2 cellular contexts compared by ENCODE assay signal in the genomic region with DNA sequence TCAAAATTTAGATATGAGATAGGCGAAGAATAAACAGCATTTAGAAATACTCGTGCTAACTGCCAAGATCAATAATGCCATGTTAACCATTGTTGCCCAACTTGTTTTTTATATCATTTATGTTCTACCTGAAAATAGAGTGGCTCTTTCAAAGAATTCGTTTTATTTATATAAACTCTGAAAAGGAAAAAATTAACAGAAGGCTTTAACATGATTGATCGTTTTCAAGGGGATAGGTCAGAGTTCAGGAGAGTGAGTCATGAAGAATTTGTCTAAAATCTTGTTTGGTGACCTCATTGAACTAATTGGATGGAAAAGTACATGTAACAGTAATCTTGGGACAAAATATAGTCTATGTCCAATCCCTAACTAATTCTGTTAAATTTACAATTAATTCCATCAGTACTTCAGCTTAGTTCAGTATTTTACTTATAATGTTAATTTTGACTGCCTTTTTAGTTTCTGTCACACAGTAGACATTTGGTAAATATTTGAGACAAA.
A peak's percentile ranks its signal among the peaks of the same experiment; 100 is the strongest.
TF ChIP-seq lines count a peak whose summit lies in the region.

No MANE protein-coding gene starts in this region.

TF ChIP-seq in HCT116, 20 proteins besides CTCF, POLR2A, EP300 and RAD21:
- TF ChIP-seq SP1 (IDR thresholded peaks at IDR 0.05; ENCODE audit: low read depth) = no peak
- no peak for TF ChIP-seq POLR2AphosphoS5 (IDR thresholded peaks at IDR 0.05; ENCODE audit: low read depth, low read length)
- TF ChIP-seq, protein P1, sequence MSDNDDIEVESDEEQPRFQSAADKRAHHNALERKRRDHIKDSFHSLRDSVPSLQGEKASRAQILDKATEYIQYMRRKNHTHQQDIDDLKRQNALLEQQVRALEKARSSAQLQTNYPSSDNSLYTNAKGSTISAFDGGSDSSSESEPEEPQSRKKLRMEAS (IDR thresholded peaks at IDR 0.05) = no peak
- TF ChIP-seq TCF7L2 (IDR thresholded peaks at IDR 0.05; ENCODE audit: borderline replicate concordance, extremely low read depth, insufficient read depth, insufficient read length) = no peak
- no peak for TF ChIP-seq CBX3 (IDR thresholded peaks at IDR 0.05; ENCODE audit: low read depth)
- TF ChIP-seq ZNF274 (IDR thresholded peaks at IDR 0.05; ENCODE audit: low read depth, low read length) = no peak
- TF ChIP-seq, protein P2, sequence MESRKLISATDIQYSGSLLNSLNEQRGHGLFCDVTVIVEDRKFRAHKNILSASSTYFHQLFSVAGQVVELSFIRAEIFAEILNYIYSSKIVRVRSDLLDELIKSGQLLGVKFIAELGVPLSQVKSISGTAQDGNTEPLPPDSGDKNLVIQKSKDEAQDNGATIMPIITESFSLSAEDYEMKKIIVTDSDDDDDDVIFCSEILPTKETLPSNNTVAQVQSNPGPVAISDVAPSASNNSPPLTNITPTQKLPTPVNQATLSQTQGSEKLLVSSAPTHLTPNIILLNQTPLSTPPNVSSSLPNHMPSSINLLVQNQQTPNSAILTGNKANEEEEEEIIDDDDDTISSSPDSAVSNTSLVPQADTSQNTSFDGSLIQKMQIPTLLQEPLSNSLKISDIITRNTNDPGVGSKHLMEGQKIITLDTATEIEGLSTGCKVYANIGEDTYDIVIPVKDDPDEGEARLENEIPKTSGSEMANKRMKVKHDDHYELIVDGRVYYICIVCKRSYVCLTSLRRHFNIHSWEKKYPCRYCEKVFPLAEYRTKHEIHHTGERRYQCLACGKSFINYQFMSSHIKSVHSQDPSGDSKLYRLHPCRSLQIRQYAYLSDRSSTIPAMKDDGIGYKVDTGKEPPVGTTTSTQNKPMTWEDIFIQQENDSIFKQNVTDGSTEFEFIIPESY (IDR thresholded peaks at IDR 0.05; ENCODE audit: extremely low read depth, insufficient replicate concordance, low read length) = no peak

TF ChIP-seq in HepG2, 621 proteins besides CTCF, POLR2A, EP300 and RAD21 (continues in another document):
- TF ChIP-seq, protein P3, sequence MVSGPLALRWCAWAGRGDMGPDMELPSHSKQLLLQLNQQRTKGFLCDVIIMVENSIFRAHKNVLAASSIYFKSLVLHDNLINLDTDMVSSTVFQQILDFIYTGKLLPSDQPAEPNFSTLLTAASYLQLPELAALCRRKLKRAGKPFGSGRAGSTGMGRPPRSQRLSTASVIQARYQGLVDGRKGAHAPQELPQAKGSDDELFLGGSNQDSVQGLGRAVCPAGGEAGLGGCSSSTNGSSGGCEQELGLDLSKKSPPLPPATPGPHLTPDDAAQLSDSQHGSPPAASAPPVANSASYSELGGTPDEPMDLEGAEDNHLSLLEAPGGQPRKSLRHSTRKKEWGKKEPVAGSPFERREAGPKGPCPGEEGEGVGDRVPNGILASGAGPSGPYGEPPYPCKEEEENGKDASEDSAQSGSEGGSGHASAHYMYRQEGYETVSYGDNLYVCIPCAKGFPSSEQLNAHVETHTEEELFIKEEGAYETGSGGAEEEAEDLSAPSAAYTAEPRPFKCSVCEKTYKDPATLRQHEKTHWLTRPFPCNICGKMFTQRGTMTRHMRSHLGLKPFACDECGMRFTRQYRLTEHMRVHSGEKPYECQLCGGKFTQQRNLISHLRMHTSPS (CRISPR knock-in tag; IDR thresholded peaks at IDR 0.05; ENCODE audit: low read depth) = no peak
- TF ChIP-seq, protein P4, sequence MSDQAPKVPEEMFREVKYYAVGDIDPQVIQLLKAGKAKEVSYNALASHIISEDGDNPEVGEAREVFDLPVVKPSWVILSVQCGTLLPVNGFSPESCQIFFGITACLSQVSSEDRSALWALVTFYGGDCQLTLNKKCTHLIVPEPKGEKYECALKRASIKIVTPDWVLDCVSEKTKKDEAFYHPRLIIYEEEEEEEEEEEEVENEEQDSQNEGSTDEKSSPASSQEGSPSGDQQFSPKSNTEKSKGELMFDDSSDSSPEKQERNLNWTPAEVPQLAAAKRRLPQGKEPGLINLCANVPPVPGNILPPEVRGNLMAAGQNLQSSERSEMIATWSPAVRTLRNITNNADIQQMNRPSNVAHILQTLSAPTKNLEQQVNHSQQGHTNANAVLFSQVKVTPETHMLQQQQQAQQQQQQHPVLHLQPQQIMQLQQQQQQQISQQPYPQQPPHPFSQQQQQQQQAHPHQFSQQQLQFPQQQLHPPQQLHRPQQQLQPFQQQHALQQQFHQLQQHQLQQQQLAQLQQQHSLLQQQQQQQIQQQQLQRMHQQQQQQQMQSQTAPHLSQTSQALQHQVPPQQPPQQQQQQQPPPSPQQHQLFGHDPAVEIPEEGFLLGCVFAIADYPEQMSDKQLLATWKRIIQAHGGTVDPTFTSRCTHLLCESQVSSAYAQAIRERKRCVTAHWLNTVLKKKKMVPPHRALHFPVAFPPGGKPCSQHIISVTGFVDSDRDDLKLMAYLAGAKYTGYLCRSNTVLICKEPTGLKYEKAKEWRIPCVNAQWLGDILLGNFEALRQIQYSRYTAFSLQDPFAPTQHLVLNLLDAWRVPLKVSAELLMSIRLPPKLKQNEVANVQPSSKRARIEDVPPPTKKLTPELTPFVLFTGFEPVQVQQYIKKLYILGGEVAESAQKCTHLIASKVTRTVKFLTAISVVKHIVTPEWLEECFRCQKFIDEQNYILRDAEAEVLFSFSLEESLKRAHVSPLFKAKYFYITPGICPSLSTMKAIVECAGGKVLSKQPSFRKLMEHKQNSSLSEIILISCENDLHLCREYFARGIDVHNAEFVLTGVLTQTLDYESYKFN (CRISPR knock-in tag; conservative IDR thresholded peaks at IDR 0.05) = peak; percentile 87
- TF ChIP-seq, protein P5, sequence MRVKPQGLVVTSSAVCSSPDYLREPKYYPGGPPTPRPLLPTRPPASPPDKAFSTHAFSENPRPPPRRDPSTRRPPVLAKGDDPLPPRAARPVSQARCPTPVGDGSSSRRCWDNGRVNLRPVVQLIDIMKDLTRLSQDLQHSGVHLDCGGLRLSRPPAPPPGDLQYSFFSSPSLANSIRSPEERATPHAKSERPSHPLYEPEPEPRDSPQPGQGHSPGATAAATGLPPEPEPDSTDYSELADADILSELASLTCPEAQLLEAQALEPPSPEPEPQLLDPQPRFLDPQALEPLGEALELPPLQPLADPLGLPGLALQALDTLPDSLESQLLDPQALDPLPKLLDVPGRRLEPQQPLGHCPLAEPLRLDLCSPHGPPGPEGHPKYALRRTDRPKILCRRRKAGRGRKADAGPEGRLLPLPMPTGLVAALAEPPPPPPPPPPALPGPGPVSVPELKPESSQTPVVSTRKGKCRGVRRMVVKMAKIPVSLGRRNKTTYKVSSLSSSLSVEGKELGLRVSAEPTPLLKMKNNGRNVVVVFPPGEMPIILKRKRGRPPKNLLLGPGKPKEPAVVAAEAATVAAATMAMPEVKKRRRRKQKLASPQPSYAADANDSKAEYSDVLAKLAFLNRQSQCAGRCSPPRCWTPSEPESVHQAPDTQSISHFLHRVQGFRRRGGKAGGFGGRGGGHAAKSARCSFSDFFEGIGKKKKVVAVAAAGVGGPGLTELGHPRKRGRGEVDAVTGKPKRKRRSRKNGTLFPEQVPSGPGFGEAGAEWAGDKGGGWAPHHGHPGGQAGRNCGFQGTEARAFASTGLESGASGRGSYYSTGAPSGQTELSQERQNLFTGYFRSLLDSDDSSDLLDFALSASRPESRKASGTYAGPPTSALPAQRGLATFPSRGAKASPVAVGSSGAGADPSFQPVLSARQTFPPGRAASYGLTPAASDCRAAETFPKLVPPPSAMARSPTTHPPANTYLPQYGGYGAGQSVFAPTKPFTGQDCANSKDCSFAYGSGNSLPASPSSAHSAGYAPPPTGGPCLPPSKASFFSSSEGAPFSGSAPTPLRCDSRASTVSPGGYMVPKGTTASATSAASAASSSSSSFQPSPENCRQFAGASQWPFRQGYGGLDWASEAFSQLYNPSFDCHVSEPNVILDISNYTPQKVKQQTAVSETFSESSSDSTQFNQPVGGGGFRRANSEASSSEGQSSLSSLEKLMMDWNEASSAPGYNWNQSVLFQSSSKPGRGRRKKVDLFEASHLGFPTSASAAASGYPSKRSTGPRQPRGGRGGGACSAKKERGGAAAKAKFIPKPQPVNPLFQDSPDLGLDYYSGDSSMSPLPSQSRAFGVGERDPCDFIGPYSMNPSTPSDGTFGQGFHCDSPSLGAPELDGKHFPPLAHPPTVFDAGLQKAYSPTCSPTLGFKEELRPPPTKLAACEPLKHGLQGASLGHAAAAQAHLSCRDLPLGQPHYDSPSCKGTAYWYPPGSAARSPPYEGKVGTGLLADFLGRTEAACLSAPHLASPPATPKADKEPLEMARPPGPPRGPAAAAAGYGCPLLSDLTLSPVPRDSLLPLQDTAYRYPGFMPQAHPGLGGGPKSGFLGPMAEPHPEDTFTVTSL (CRISPR knock-in tag; IDR thresholded peaks at IDR 0.05; ENCODE audit: borderline replicate concordance) = peak; percentile 82; the same call in 1 of the 2 replicates
- TF ChIP-seq PPARG (CRISPR knock-in tag; conservative IDR thresholded peaks at IDR 0.05) (peak; percentile 95), RARA (CRISPR knock-in tag; IDR thresholded peaks at IDR 0.05) (peak; percentile 91), ZMYM2 (CRISPR knock-in tag; IDR thresholded peaks at IDR 0.05) (no peak), SNAPC2 (CRISPR knock-in tag; IDR thresholded peaks at IDR 0.05) (no peak), ZNF343 (CRISPR knock-in tag; IDR thresholded peaks at IDR 0.05) (no peak), CREM (IDR thresholded peaks at IDR 0.05) (peak; percentile 81), CREM (CRISPR knock-in tag; IDR thresholded peaks at IDR 0.05) (no peak), HMG20B (CRISPR knock-in tag; conservative IDR thresholded peaks at IDR 0.05) (no peak), ZNF724P (CRISPR knock-in tag; IDR thresholded peaks at IDR 0.05; ENCODE audit: borderline replicate concordance) (no peak), HNF4G (IDR thresholded peaks at IDR 0.05; ENCODE audit: borderline replicate concordance, low read depth, low read length) (peak; percentile 53; the same call in 1 of the 2 replicates), HNF4G (CRISPR knock-in tag; IDR thresholded peaks at IDR 0.05; ENCODE audit: borderline replicate concordance, low read depth) (no peak), WIZ (CRISPR knock-in tag; IDR thresholded peaks at IDR 0.05) (no peak), TAF15 (IDR thresholded peaks at IDR 0.05; ENCODE audit: low read depth, low read length, poor library complexity, severe bottlenecking) (no peak), CBX1 (IDR thresholded peaks at IDR 0.05; ENCODE audit: low read depth) (no peak), ZNF549 (CRISPR knock-in tag; IDR thresholded peaks at IDR 0.05) (no peak), ZNF614 (CRISPR knock-in tag; IDR thresholded peaks at IDR 0.05; ENCODE audit: borderline replicate concordance) (peak; percentile 18; the same call in 1 of the 2 replicates), MTA1 (CRISPR knock-in tag; IDR thresholded peaks at IDR 0.05; ENCODE audit: borderline replicate concordance) (no peak), HNRNPLL (IDR thresholded peaks at IDR 0.05; ENCODE audit: low read depth, low read length, poor library complexity, severe bottlenecking) (no peak), ZNF207 (IDR thresholded peaks at IDR 0.05; ENCODE audit: borderline replicate concordance) (no peak), NR1H2 (CRISPR knock-in tag; IDR thresholded peaks at IDR 0.05; ENCODE audit: borderline replicate concordance, low read depth) (no peak), FOXO1 (CRISPR knock-in tag; IDR thresholded peaks at IDR 0.05) (peak; percentile 11; the same call in 1 of the 2 replicates), TBX3 (IDR thresholded peaks at IDR 0.05; ENCODE audit: borderline replicate concordance) (0 out of 2 replicates have a peak, but pooled peaks have one; percentile 24), NBN (conservative IDR thresholded peaks at IDR 0.05) (no peak), JUN (CRISPR knock-in tag; IDR thresholded peaks at IDR 0.05) (peak; percentile 84), MEF2D (CRISPR knock-in tag; IDR thresholded peaks at IDR 0.05) (no peak), ZSCAN31 (CRISPR knock-in tag; IDR thresholded peaks at IDR 0.05; ENCODE audit: low read depth) (no peak), ZNF768 (CRISPR knock-in tag; IDR thresholded peaks at IDR 0.05) (no peak)
- TF ChIP-seq, protein P6, sequence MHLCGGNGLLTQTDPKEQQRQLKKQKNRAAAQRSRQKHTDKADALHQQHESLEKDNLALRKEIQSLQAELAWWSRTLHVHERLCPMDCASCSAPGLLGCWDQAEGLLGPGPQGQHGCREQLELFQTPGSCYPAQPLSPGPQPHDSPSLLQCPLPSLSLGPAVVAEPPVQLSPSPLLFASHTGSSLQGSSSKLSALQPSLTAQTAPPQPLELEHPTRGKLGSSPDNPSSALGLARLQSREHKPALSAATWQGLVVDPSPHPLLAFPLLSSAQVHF (CRISPR knock-in tag; IDR thresholded peaks at IDR 0.05) = no peak
- TF ChIP-seq, protein P7, sequence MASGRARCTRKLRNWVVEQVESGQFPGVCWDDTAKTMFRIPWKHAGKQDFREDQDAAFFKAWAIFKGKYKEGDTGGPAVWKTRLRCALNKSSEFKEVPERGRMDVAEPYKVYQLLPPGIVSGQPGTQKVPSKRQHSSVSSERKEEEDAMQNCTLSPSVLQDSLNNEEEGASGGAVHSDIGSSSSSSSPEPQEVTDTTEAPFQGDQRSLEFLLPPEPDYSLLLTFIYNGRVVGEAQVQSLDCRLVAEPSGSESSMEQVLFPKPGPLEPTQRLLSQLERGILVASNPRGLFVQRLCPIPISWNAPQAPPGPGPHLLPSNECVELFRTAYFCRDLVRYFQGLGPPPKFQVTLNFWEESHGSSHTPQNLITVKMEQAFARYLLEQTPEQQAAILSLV (CRISPR knock-in tag; IDR thresholded peaks at IDR 0.05; ENCODE audit: borderline replicate concordance) = no peak
- TF ChIP-seq, protein P8, sequence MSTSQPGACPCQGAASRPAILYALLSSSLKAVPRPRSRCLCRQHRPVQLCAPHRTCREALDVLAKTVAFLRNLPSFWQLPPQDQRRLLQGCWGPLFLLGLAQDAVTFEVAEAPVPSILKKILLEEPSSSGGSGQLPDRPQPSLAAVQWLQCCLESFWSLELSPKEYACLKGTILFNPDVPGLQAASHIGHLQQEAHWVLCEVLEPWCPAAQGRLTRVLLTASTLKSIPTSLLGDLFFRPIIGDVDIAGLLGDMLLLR (CRISPR knock-in tag; IDR thresholded peaks at IDR 0.05) = no peak
- TF ChIP-seq, protein P9, sequence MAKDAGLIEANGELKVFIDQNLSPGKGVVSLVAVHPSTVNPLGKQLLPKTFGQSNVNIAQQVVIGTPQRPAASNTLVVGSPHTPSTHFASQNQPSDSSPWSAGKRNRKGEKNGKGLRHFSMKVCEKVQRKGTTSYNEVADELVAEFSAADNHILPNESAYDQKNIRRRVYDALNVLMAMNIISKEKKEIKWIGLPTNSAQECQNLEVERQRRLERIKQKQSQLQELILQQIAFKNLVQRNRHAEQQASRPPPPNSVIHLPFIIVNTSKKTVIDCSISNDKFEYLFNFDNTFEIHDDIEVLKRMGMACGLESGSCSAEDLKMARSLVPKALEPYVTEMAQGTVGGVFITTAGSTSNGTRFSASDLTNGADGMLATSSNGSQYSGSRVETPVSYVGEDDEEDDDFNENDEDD (CRISPR knock-in tag; IDR thresholded peaks at IDR 0.05; ENCODE audit: borderline replicate concordance) = no peak
- TF ChIP-seq, protein P10, sequence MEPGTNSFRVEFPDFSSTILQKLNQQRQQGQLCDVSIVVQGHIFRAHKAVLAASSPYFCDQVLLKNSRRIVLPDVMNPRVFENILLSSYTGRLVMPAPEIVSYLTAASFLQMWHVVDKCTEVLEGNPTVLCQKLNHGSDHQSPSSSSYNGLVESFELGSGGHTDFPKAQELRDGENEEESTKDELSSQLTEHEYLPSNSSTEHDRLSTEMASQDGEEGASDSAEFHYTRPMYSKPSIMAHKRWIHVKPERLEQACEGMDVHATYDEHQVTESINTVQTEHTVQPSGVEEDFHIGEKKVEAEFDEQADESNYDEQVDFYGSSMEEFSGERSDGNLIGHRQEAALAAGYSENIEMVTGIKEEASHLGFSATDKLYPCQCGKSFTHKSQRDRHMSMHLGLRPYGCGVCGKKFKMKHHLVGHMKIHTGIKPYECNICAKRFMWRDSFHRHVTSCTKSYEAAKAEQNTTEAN (CRISPR knock-in tag; conservative IDR thresholded peaks at IDR 0.05) = no peak
- TF ChIP-seq, protein P11, sequence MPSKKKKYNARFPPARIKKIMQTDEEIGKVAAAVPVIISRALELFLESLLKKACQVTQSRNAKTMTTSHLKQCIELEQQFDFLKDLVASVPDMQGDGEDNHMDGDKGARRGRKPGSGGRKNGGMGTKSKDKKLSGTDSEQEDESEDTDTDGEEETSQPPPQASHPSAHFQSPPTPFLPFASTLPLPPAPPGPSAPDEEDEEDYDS (CRISPR knock-in tag; IDR thresholded peaks at IDR 0.05) = no peak
